In genomic region chr9:86341007-86341491, GRCh38 we compare ENCODE assay signal across 11 cellular contexts. TPM values are rescaled to one million over a fixed set of nuclear protein-coding genes. Genes with fewer than 3 reads are reported as not detected.
DNase-seq lines count a peak whose midpoint lies in the region; ATAC-seq and TF ChIP-seq lines count a peak whose summit lies in the region.
"Had no signal": no experiment of that assay in that cellular context is flagged by ENCODE, and none has a peak within 500 bp of the region (broad histone marks: within the 10 kb centered on the region; RNA-seq: fewer than 3 reads in every experiment).

No MANE protein-coding gene starts in this region.

- H3K9me3 ChIP-seq in CD4-positive, alpha-beta T cell (ENCODE audit: control insufficient read depth, low read length) = no peaks in the 10 kb centered on the region
- H3K9me3 ChIP-seq in MG63 = no peaks in the 10 kb centered on the region

- peaks cover 62% of the 10 kb centered on the region for H3K36me3 ChIP-seq in MG63

- CTCF ChIA-PET in CD4-positive, alpha-beta T cell (lab: Charles Lee) = interaction anchor here (1.1 to 1.4 kb wide), 3 partner anchors 8 to 20 kb away, joined by 3 read pairs; no protein-coding TSS in a partner anchor

- peaks cover 93% of the 10 kb centered on the region for H3K36me3 Mint-ChIP-seq in CD4-positive, alpha-beta T cell (ENCODE audit: low read depth)

- ATAC-seq in CD4-positive, alpha-beta T cell (ENCODE audit: poor library complexity) = no peak
- ATAC-seq in GM18868 (IDR thresholded peaks at IDR 0.05; ENCODE audit: unreplicated experiment) = peak; percentile 27
- peak; percentile 77 for ATAC-seq in SK-N-SH treated with all-trans-retinoic acid at 6 μM for 48 hours

- peaks cover 49% of the 10 kb centered on the region for H3K4me1 Mint-ChIP-seq in CD4-positive, alpha-beta T cell (ENCODE audit: low read depth)

- no peak overlapping the region for H3K27ac ChIP-seq in CD4-positive, alpha-beta T cell (ENCODE audit: low read depth, low read length)
- no peak overlapping the region for H3K27ac ChIP-seq in caudate nucleus (ENCODE audit: low read depth, low read length)

- peak overlapping the region; percentile 21 for H3K27ac Mint-ChIP-seq in CD4-positive, alpha-beta T cell

- H3K27me3 Mint-ChIP-seq in CD4-positive, alpha-beta T cell = no peaks in the 10 kb centered on the region

- intact Hi-C loops in CD4-positive, alpha-beta T cell (cut with DNase I, micrococcal nuclease) = no loop called here

- H3K4me3 ChIP-seq in MG63 = no peak overlapping the region

- no peaks in the 10 kb centered on the region for H3K27me3 ChIP-seq in CD4-positive, alpha-beta T cell (ENCODE audit: control insufficient read depth, insufficient read depth, low read length)
- H3K27me3 ChIP-seq in MG63 = no peaks in the 10 kb centered on the region

- no peak overlapping the region for H3K4me3 Mint-ChIP-seq in CD4-positive, alpha-beta T cell

- no peak for TF ChIP-seq CTCF in CD4-positive, alpha-beta T cell (IDR thresholded peaks at IDR 0.05)

- POLR2A ChIA-PET in CD4-positive, alpha-beta T cell (lab: Charles Lee) = interaction anchor here (1.3 kb wide), 1 partner anchor 59 kb away, joined by 4 read pairs; the partner anchor contains the start of gene ISCA1

- H3K9me3 Mint-ChIP-seq in CD4-positive, alpha-beta T cell = no peaks in the 10 kb centered on the region

- DNase-seq in CD4-positive, alpha-beta T cell = no peak
- DNase-seq in kidney tubule cell (ENCODE audit: low spot score) (peak; percentile 63), MG63 (no peak), caudate nucleus (lab: John Stamatoyannopoulos, UW) (no peak), NCI-H69 (lab: John Stamatoyannopoulos, UW) (no peak), NCI-H1092 (lab: John Stamatoyannopoulos, UW) (no peak)
- DNase-seq: central memory CD4-positive, alpha-beta T cell; NCI-H2029 treated with DMSO at 0.1 percent for 48 hours; stimulated activated CD8-positive, alpha-beta memory T cell treated with anti-CD3 and anti-CD28 coated beads, Interleukin-4, amount 100 ng/mL, for 48 hours had no signal

TF ChIP-seq in SK-N-SH treated with all-trans-retinoic acid at 6 μM for 48 hours, 23 proteins besides CTCF, POLR2A, EP300 and RAD21:
- TF ChIP-seq PATZ1 (CRISPR knock-in tag; IDR thresholded peaks at IDR 0.05; ENCODE audit: borderline replicate concordance) (peak; percentile 58; the same call in 1 of the 2 replicates), RARB (CRISPR knock-in tag; IDR thresholded peaks at IDR 0.05) (no peak), ISL1 (CRISPR knock-in tag; IDR thresholded peaks at IDR 0.05) (peak; percentile 99)

RNA-seq across cellular contexts. Expression of gene TUT7, which starts 13.2 kb away (rescaled TPM):
- 10 to 100 TPM; 51.9 to 53.8 TPM for total RNA-seq in CD4-positive, alpha-beta T cell
- 9.9 and 11.8 TPM in 2 replicates for total RNA-seq in MG63 (2014; rRNA removed; shearing (Covaris generic); ENCODE audit: low replicate concordance)

RNA-seq across cellular contexts. Expression of gene ISCA1, which starts 58.7 kb away (rescaled TPM):
- total RNA-seq in CD4-positive, alpha-beta T cell = 10 to 100 TPM; 85.3 to 91.6 TPM
- 42.4 and 54.1 TPM in 2 replicates for total RNA-seq in MG63 (2014; rRNA removed; shearing (Covaris generic); ENCODE audit: low replicate concordance)
